In the genomic region with DNA sequence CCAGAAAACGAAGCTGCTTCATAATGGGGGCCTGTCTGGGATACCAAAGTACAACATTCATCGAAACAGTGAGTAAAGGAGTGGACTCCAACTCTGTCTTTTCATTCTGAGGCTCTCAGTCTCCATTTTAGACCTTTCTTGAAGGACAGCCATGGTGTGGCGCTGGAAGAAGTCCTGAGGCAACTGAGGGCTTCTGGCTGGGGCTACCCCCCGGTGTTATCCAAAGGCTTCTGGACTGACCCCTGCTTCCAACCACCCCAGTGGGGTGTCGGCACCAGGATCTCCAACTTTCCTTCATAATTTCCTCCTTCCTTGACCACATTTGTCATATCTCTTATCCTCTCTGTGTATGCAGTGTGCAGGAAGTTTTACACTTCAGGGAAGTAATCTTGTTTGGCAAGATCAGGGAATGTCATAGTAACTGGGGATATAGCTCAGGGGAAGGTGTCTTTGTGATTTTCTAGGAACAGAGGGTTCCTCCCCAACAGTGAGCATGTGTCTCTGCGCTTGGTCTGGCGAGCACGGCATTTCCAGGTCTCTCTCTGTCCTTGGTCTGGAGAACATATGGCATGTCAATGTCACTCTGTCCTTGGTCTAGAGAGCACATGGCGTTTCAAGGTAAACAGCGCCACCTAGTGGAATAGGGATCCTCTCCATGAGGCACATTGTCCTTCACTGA, we compare ENCODE assay signal across 1 cellular context.
TF ChIP-seq lines count a peak whose summit lies in the region.

No MANE protein-coding gene starts in this region.

TF ChIP-seq in IMR-90, 13 proteins besides CTCF, POLR2A, EP300 and RAD21:
- peak; percentile 37; the same call in 1 of the 2 replicates for TF ChIP-seq MXI1 (IDR thresholded peaks at IDR 0.05; ENCODE audit: borderline replicate concordance, low read depth, low read length)
- peak; percentile 72 for TF ChIP-seq SMC3 (IDR thresholded peaks at IDR 0.05; ENCODE audit: low read depth, low read length)
- TF ChIP-seq FOS (IDR thresholded peaks at IDR 0.05; ENCODE audit: low read depth, low read length), result no peak
- TF ChIP-seq RCOR1 (IDR thresholded peaks at IDR 0.05; ENCODE audit: insufficient replicate concordance, low read length), result no peak
